ENCODE assay signal across 13 cellular contexts in the genomic region with DNA sequence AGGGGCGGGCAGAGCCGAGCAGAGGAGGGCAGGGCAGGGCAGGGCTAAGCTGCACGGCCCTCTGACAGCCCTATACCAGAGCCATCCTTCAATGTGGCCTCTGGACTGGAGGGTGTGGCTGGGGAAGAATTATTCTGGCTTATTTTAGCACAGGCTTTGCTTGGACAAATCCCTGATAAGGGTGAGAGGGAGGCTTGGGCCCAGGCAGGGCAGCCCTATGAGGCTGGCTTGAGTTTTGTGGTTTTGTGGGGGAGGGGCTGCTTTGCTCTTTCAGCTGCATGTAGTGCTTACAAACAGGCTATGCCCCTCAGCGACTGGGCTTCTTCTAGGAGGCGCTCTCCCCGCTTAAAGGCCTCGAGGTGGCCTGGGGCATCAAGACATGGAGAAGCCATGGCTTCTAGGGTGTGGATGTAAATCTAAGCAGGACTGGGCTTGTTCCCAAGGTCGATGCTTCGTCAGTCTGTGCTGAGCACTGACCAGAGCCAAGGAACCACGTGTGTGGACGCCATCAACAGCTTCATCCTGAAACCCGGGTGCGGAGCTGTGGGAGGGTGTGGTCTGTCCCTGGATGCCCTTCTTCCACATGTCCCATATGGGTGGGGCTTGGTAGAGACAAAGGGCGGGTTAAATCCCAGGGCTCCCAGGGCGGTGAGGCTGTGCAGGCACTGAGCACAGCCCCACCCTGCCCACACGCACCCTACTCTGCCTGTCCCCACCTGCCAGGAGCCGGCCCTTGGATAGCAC. TPM values are rescaled to one million over a fixed set of nuclear protein-coding genes. Genes with fewer than 3 reads are reported as not detected.
DNase-seq lines count a peak whose midpoint lies in the region; ATAC-seq and TF ChIP-seq lines count a peak whose summit lies in the region.
"Had no signal": no experiment of that assay in that cellular context is flagged by ENCODE, and none has a peak within 500 bp of the region (broad histone marks: within the 10 kb centered on the region; RNA-seq: fewer than 3 reads in every experiment).

No MANE protein-coding gene starts in this region.

- H3K27ac ChIP-seq in epithelial cell of prostate (peak overlapping the region; percentile 78), aorta (ENCODE audit: low read depth in 1 of 2, low read length in 2 of 2) (no peak overlapping the region)
- H3K27ac ChIP-seq: hepatocyte had no signal

- no peaks in the 10 kb centered on the region for H3K27me3 ChIP-seq in aorta (ENCODE audit: control insufficient read depth in 1 of 2, insufficient read depth in 2 of 2, low read length in 1 of 2)
- H3K27me3 ChIP-seq: hepatocyte had no signal

- DNase-seq in activated naive CD8-positive, alpha-beta T cell treated with anti-CD3 and anti-CD28 coated beads, Interleukin-2, amount 10 ng/mL, durations not matched to agents 7 days and 5 days = peak; percentile 18
- DNase-seq in activated naive CD8-positive, alpha-beta T cell treated with anti-CD3 and anti-CD28 coated beads for 36 hours = no peak
- peak; percentile 91 for DNase-seq in epithelial cell of prostate (ENCODE audit: low read depth, low spot score)
- DNase-seq in lower leg skin (ENCODE audit: low spot score in 2 of 2) = peak; percentile 87 to 90
- DNase-seq in aorta = peak in 1 of 2 donors; percentile 66
- DNase-seq in DMS53 (lab: John Stamatoyannopoulos, UW) = no peak
- no peak for DNase-seq in C1 segment of cervical spinal cord (lab: John Stamatoyannopoulos, UW)
- DNase-seq: activated gamma-delta T cell, GF-D8 had no signal

- peaks cover 0 to 22% of the 10 kb centered on the region in 2 donors for H3K36me3 ChIP-seq in aorta (ENCODE audit: control insufficient read depth in 1 of 2, insufficient read depth in 2 of 2, low read length in 1 of 2)

- no peaks in the 10 kb centered on the region for H3K4me1 ChIP-seq in aorta (ENCODE audit: control insufficient read depth in 1 of 2, insufficient read depth in 2 of 2, low read length in 2 of 2)

- H3K27me3 Mint-ChIP-seq in activated naive CD8-positive, alpha-beta T cell treated with anti-CD3 and anti-CD28 coated beads, Interleukin-2, amount 10 ng/mL, durations not matched to agents 7 days and 5 days = no peaks in the 10 kb centered on the region
- H3K27me3 Mint-ChIP-seq in activated naive CD8-positive, alpha-beta T cell treated with anti-CD3 and anti-CD28 coated beads for 36 hours = no peaks in the 10 kb centered on the region

- POLR2A ChIA-PET in activated naive CD8-positive, alpha-beta T cell treated with anti-CD3 and anti-CD28 coated beads, Interleukin-2, amount 10 ng/mL, durations not matched to agents 7 days and 5 days (lab: Charles Lee) = no interaction called here

- H3K27ac Mint-ChIP-seq in activated naive CD8-positive, alpha-beta T cell treated with anti-CD3 and anti-CD28 coated beads, Interleukin-2, amount 10 ng/mL, durations not matched to agents 7 days and 5 days = no peak overlapping the region
- no peak overlapping the region for H3K27ac Mint-ChIP-seq in activated naive CD8-positive, alpha-beta T cell treated with anti-CD3 and anti-CD28 coated beads for 36 hours
- H3K27ac Mint-ChIP-seq: H9, nephron had no signal

- H3K4me3 Mint-ChIP-seq in activated naive CD8-positive, alpha-beta T cell treated with anti-CD3 and anti-CD28 coated beads, Interleukin-2, amount 10 ng/mL, durations not matched to agents 7 days and 5 days = no peak overlapping the region
- H3K4me3 Mint-ChIP-seq in activated naive CD8-positive, alpha-beta T cell treated with anti-CD3 and anti-CD28 coated beads for 36 hours = no peak overlapping the region
- H3K4me3 Mint-ChIP-seq: H9, nephron had no signal

- H3K9me3 ChIP-seq in aorta (ENCODE audit: control insufficient read depth, low read length) = no peaks in the 10 kb centered on the region

- ATAC-seq in activated naive CD8-positive, alpha-beta T cell treated with anti-CD3 and anti-CD28 coated beads, Interleukin-2, amount 10 ng/mL, durations not matched to agents 7 days and 5 days (ENCODE audit: low read depth) = no peak
- ATAC-seq in aorta (ENCODE audit: low FRiP score) (peak; percentile 24), HG02678 (IDR thresholded peaks at IDR 0.05; ENCODE audit: unreplicated experiment) (no peak)

- no peak for TF ChIP-seq CTCF in lower leg skin (IDR thresholded peaks at IDR 0.05)

- no peak for TF ChIP-seq POLR2A in lower leg skin (IDR thresholded peaks at IDR 0.05)

- H3K4me3 ChIP-seq in lower leg skin (ENCODE audit: low read depth, poor library complexity, severe bottlenecking) (no peak overlapping the region), aorta (ENCODE audit: low read length in 2 of 2) (no peak overlapping the region)
- H3K4me3 ChIP-seq: hepatocyte had no signal

- intact Hi-C loops in lower leg skin (cut with DNase I; ENCODE audit: low total_unique reads) (loop anchor here (5.0 kb wide), 1 partner anchor 77 kb away; no protein-coding TSS in a partner anchor), aorta (cut with DNase I) (loop anchor here (1.0 to 2.0 kb wide), 2 partner anchors 75 kb away; no protein-coding TSS in a partner anchor)

- 30 to 31% methylated on average over 17 of the region's 17 CpGs for WGBS in lower leg skin, 2 donors
- WGBS in aorta, 2 donors = 82 to 85% methylated on average over 17 of the region's 17 CpGs

- H3K36me3 Mint-ChIP-seq in activated naive CD8-positive, alpha-beta T cell treated with anti-CD3 and anti-CD28 coated beads, Interleukin-2, amount 10 ng/mL, durations not matched to agents 7 days and 5 days = peaks cover 18% of the 10 kb centered on the region
- H3K36me3 Mint-ChIP-seq in activated naive CD8-positive, alpha-beta T cell treated with anti-CD3 and anti-CD28 coated beads for 36 hours = peaks cover 10% of the 10 kb centered on the region

- H3K4me1 Mint-ChIP-seq in activated naive CD8-positive, alpha-beta T cell treated with anti-CD3 and anti-CD28 coated beads, Interleukin-2, amount 10 ng/mL, durations not matched to agents 7 days and 5 days = peaks cover 15% of the 10 kb centered on the region
- H3K4me1 Mint-ChIP-seq in activated naive CD8-positive, alpha-beta T cell treated with anti-CD3 and anti-CD28 coated beads for 36 hours = peaks cover 19% of the 10 kb centered on the region
- H3K4me1 Mint-ChIP-seq: H9, nephron had no signal

- no peaks in the 10 kb centered on the region for H3K9me3 Mint-ChIP-seq in activated naive CD8-positive, alpha-beta T cell treated with anti-CD3 and anti-CD28 coated beads, Interleukin-2, amount 10 ng/mL, durations not matched to agents 7 days and 5 days
- H3K9me3 Mint-ChIP-seq in activated naive CD8-positive, alpha-beta T cell treated with anti-CD3 and anti-CD28 coated beads for 36 hours = no peaks in the 10 kb centered on the region
- H3K9me3 Mint-ChIP-seq: H9, nephron had no signal

RNA-seq across cellular contexts. Expression of a gene that starts 45.7 kb away (rescaled TPM):
- total RNA-seq in activated naive CD8-positive, alpha-beta T cell treated with anti-CD3 and anti-CD28 coated beads, Interleukin-2, amount 10 ng/mL, durations not matched to agents 7 days and 5 days = 1 to 10 TPM; 9.4 to 9.7 TPM
- total RNA-seq in activated naive CD8-positive, alpha-beta T cell treated with anti-CD3 and anti-CD28 coated beads for 36 hours = 10 to 100 TPM; 13.0 to 13.9 TPM
- total RNA-seq in lower leg skin (10 to 100 TPM; 49.2 to 71.5 (median 54.4) TPM), aorta (10 to 100 TPM in 1 of 2 donors, 1 to 10 TPM in 1; 7.6 to 12.1 TPM)
- 1 to 10 TPM; 2.5 to 6.0 TPM for polyA plus RNA-seq in aorta

RNA-seq across cellular contexts. Expression of a gene that starts 49.0 kb away (rescaled TPM):
- 10 to 100 TPM; 31.1 to 31.5 TPM for total RNA-seq in activated naive CD8-positive, alpha-beta T cell treated with anti-CD3 and anti-CD28 coated beads, Interleukin-2, amount 10 ng/mL, durations not matched to agents 7 days and 5 days
- 10 to 100 TPM; 19.2 to 20.5 TPM for total RNA-seq in activated naive CD8-positive, alpha-beta T cell treated with anti-CD3 and anti-CD28 coated beads for 36 hours
- total RNA-seq in lower leg skin = 100 to 1,000 TPM; 177 to 182 (median 180) TPM
- total RNA-seq in aorta = 10 to 100 TPM; 32.4 to 37.2 TPM
- polyA plus RNA-seq in aorta = 10 to 100 TPM in 1 of 2 donors, 1 to 10 TPM in 1; 8.9 to 16.1 TPM

Comparison
In these comparisons a context has a peak if more than half of its experiments do, and no peak if none do; other contexts are left out.
1. DNase-seq: peak in activated naive CD8-positive, alpha-beta T cell treated with anti-CD3 and anti-CD28 coated beads, Interleukin-2, amount 10 ng/mL, durations not matched to agents 7 days and 5 days (single experiment), epithelial cell of prostate (single experiment) and lower leg skin (2 of 2); none in activated naive CD8-positive, alpha-beta T cell treated with anti-CD3 and anti-CD28 coated beads for 36 hours (single experiment), DMS53 (single experiment) and C1 segment of cervical spinal cord (0 of 14).
2. RNA of a gene that starts 49.0 kb away (total RNA-seq): 177 to 182 TPM in lower leg skin; 32.4 to 37.2 TPM in aorta, 31.1 to 31.5 TPM in activated naive CD8-positive, alpha-beta T cell treated with anti-CD3 and anti-CD28 coated beads, Interleukin-2, amount 10 ng/mL, durations not matched to agents 7 days and 5 days and 19.2 to 20.5 TPM in activated naive CD8-positive, alpha-beta T cell treated with anti-CD3 and anti-CD28 coated beads for 36 hours; every median in the first group is over 4 times any median in the second.